Comparison of ENCODE assay signal across 26 cellular contexts in the genomic region with DNA sequence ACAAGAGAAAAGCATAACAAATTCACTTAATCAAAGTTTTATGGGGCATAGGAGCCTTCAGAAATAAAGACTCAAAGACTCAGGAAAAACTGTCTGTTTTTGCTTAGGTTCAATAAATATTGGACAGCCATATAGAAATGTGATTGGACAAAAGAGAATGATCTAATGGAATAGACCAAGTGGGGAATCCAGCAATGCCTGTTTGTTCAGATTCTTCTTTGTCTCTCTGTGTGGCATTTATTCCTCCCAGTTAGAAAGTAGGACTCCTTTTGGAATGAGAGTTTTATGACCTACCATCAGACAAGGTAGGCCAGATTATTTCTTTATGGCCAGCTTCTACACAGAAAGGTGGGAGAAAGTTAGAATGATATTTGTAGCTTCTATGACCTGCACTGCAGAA.
"Had no signal": no experiment of that assay in that cellular context is flagged by ENCODE, and none has a peak within 500 bp of the region (broad histone marks: within the 10 kb centered on the region; RNA-seq: fewer than 3 reads in every experiment).

No MANE protein-coding gene starts in this region.

- H3K4me2 ChIP-seq: neural progenitor cell, smooth muscle cell had no signal

- H3K36me3 Mint-ChIP-seq: immature natural killer cell; naive B cell; neural progenitor cell; stimulated activated naive B cell treated with anti-CD40 and anti-IgM and Interleukin-4, amounts not matched to agents 10 μg/mL and 1 μg/mL and 100 μg/mL, for 72 hours had no signal

- H3K27ac Mint-ChIP-seq: immature natural killer cell; naive B cell; natural killer cell; nephron progenitor cell; neural progenitor cell; progenitor cell of endocrine pancreas; stimulated activated naive B cell treated with anti-CD40 and anti-IgM and Interleukin-4, amounts not matched to agents 10 μg/mL and 1 μg/mL and 100 μg/mL, for 72 hours had no signal

- H3K4me3 ChIP-seq: left lung, lower lobe of right lung, neural progenitor cell, ovary, right atrium auricular region, right lobe of liver, smooth muscle cell, stomach, testis, thyroid gland, transverse colon, uterus had no signal

- H3K9me3 ChIP-seq: lower lobe of right lung, ovary, right atrium auricular region, right lobe of liver, stomach, testis, thyroid gland, transverse colon, uterus had no signal

- H3K27me3 Mint-ChIP-seq: naive B cell; progenitor cell of endocrine pancreas; stimulated activated naive B cell treated with anti-CD40 and anti-IgM and Interleukin-4, amounts not matched to agents 10 μg/mL and 1 μg/mL and 100 μg/mL, for 72 hours had no signal

- H2AFZ ChIP-seq: neural progenitor cell had no signal

- H3K27ac ChIP-seq: left lung, lower lobe of right lung, neural progenitor cell, ovary, right atrium auricular region, right lobe of liver, stomach, testis, thyroid gland, transverse colon, uterus had no signal

- H3K4me1 ChIP-seq: left lung, lower lobe of right lung, neural progenitor cell, right atrium auricular region, right lobe of liver, stomach, testis, thyroid gland, transverse colon, uterus had no signal

- ATAC-seq: left colon; left lung; lower lobe of right lung; natural killer cell; right lobe of liver; stimulated activated naive B cell treated with anti-CD40 and anti-IgM and Interleukin-4, amounts not matched to agents 10 μg/mL and 1 μg/mL and 100 μg/mL, for 72 hours; stimulated activated naive CD8-positive, alpha-beta T cell treated with anti-CD3 and anti-CD28 coated beads, Interleukin-15, Interleukin-2, amounts not matched to agents 100 U/mL and 50 U/mL, for 24 hours had no signal

- H3K4me1 Mint-ChIP-seq: immature natural killer cell; naive B cell; natural killer cell; nephron progenitor cell; neural progenitor cell; stimulated activated naive B cell treated with anti-CD40 and anti-IgM and Interleukin-4, amounts not matched to agents 10 μg/mL and 1 μg/mL and 100 μg/mL, for 72 hours had no signal

- H3K4me3 Mint-ChIP-seq: immature natural killer cell; naive B cell; natural killer cell; nephron progenitor cell; neural progenitor cell; stimulated activated naive B cell treated with anti-CD40 and anti-IgM and Interleukin-4, amounts not matched to agents 10 μg/mL and 1 μg/mL and 100 μg/mL, for 72 hours had no signal

- DNase-seq: hypothalamus; immature natural killer cell; kidney; left colon; left lung; lower lobe of right lung; mammary epithelial cell; mesenchymal stem cell; naive B cell; natural killer cell; nephron progenitor cell; ovary; right lobe of liver; stimulated activated CD4-positive, alpha-beta T cell treated with anti-CD3 and anti-CD28 coated beads, Interleukin-1b, Interleukin-23, amount 100 ng/mL, for 48 hours; stimulated activated CD4-positive, alpha-beta T cell treated with anti-CD3 and anti-CD28 coated beads, Interleukin-2, amount 100 ng/mL, for 48 hours; stimulated activated naive B cell treated with anti-CD40 and anti-IgM and Interleukin-4, amounts not matched to agents 10 μg/mL and 1 μg/mL and 100 μg/mL, for 72 hours; stimulated activated naive CD8-positive, alpha-beta T cell treated with anti-CD3 and anti-CD28 coated beads, Interleukin-15, Interleukin-2, amounts not matched to agents 100 U/mL and 50 U/mL, for 24 hours; stomach; testis; thyroid gland; transverse colon; uterus had no signal

- H3K36me3 ChIP-seq: left lung, lower lobe of right lung, neural progenitor cell, ovary, right atrium auricular region, right lobe of liver, stomach, thyroid gland, transverse colon, uterus had no signal

- H3K27me3 ChIP-seq: left lung, neural progenitor cell, ovary, right atrium auricular region, right lobe of liver, stomach, testis, thyroid gland, transverse colon, uterus had no signal

- H3K9ac ChIP-seq: neural progenitor cell had no signal
